Comparison of ENCODE assay signal across 17 cellular contexts in genomic region chr5:147539053-147539452, GRCh38. TPM values are rescaled to one million over a fixed set of nuclear protein-coding genes. Genes with fewer than 3 reads are reported as not detected.
DNase-seq lines count a peak whose midpoint lies in the region; ATAC-seq and TF ChIP-seq lines count a peak whose summit lies in the region.
"Had no signal": no experiment of that assay in that cellular context is flagged by ENCODE, and none has a peak within 500 bp of the region (broad histone marks: within the 10 kb centered on the region; RNA-seq: fewer than 3 reads in every experiment).

No MANE protein-coding gene starts in this region.

- intact Hi-C loops in MCF 10A (cut with micrococcal nuclease) (no loop called here), breast epithelium (cut with DNase I; ENCODE audit: low total_unique reads) (loop anchor here (10.0 kb wide), 1 partner anchor 1236 kb away; no protein-coding TSS in a partner anchor), heart left ventricle (cut with DNase I) (no loop called here)

- CTCF ChIA-PET in MCF 10A (lab: Yijun Ruan, JAX) = interaction anchor here (0.6 to 4.2 kb wide), 7 partner anchors 10 to 74 kb away, joined by 3 to 30 read pairs (median 4); partner anchors contain the start of gene DPYSL3

- POLR2A ChIA-PET in MCF 10A (lab: Yijun Ruan, JAX) = no interaction called here

- H3K9me3 ChIP-seq in breast epithelium (no peaks in the 10 kb centered on the region), adipocyte (ENCODE audit: control insufficient read depth, low read length) (no peaks in the 10 kb centered on the region), heart left ventricle (no peaks in the 10 kb centered on the region)
- H3K9me3 ChIP-seq: testis had no signal

- no peak overlapping the region for H3K27ac Mint-ChIP-seq in MCF 10A (ENCODE audit: low read depth, unreplicated experiment)
- no peak overlapping the region for H3K27ac Mint-ChIP-seq in natural killer cell treated with Interleukin-12 subunit alpha and Interleukin-12 subunit beta and Interleukin-15 and Interleukin-18, amount 100 ng/mL, for 72 hours
- H3K27ac Mint-ChIP-seq: activated naive CD8-positive, alpha-beta T cell treated with anti-CD3 and anti-CD28 coated beads for 36 hours had no signal

- no peak for TF ChIP-seq POLR2A in breast epithelium (IDR thresholded peaks at IDR 0.05)
- no peak for TF ChIP-seq POLR2A in heart left ventricle (IDR thresholded peaks at IDR 0.05)

- no peaks in the 10 kb centered on the region for H3K9me3 Mint-ChIP-seq in MCF 10A (ENCODE audit: unreplicated experiment)
- peaks cover 3% of the 10 kb centered on the region for H3K9me3 Mint-ChIP-seq in natural killer cell treated with Interleukin-12 subunit alpha and Interleukin-12 subunit beta and Interleukin-15 and Interleukin-18, amount 100 ng/mL, for 72 hours
- H3K9me3 Mint-ChIP-seq: activated naive CD8-positive, alpha-beta T cell treated with anti-CD3 and anti-CD28 coated beads for 36 hours; activated T-cell treated with anti-CD3 and anti-CD28 coated beads, Interleukin-2, amount 50 U/mL, for 4 hours; nephron progenitor cell had no signal

- peaks cover 37% of the 10 kb centered on the region for H3K4me1 Mint-ChIP-seq in MCF 10A (ENCODE audit: insufficient read depth, unreplicated experiment)
- H3K4me1 Mint-ChIP-seq in natural killer cell treated with Interleukin-12 subunit alpha and Interleukin-12 subunit beta and Interleukin-15 and Interleukin-18, amount 100 ng/mL, for 72 hours (ENCODE audit: low read depth in 2 of 2) = no peaks in the 10 kb centered on the region
- H3K4me1 Mint-ChIP-seq: activated naive CD8-positive, alpha-beta T cell treated with anti-CD3 and anti-CD28 coated beads for 36 hours had no signal

- H3K27me3 Mint-ChIP-seq in MCF 10A (ENCODE audit: insufficient read depth, unreplicated experiment) = no peaks in the 10 kb centered on the region
- peaks cover 15 to 23% of the 10 kb centered on the region in 2 donors for H3K27me3 Mint-ChIP-seq in natural killer cell treated with Interleukin-12 subunit alpha and Interleukin-12 subunit beta and Interleukin-15 and Interleukin-18, amount 100 ng/mL, for 72 hours

- H3K4me3 Mint-ChIP-seq in MCF 10A (ENCODE audit: unreplicated experiment) = no peak overlapping the region
- H3K4me3 Mint-ChIP-seq in natural killer cell treated with Interleukin-12 subunit alpha and Interleukin-12 subunit beta and Interleukin-15 and Interleukin-18, amount 100 ng/mL, for 72 hours = no peak overlapping the region
- H3K4me3 Mint-ChIP-seq: activated naive CD8-positive, alpha-beta T cell treated with anti-CD3 and anti-CD28 coated beads for 36 hours; activated T-cell treated with anti-CD3 and anti-CD28 coated beads, Interleukin-2, amount 50 U/mL, for 4 hours; nephron progenitor cell had no signal

- no peak for ATAC-seq in natural killer cell treated with Interleukin-12 subunit alpha and Interleukin-12 subunit beta and Interleukin-15 and Interleukin-18, amount 100 ng/mL, for 72 hours
- ATAC-seq in heart left ventricle = no peak
- ATAC-seq: activated T-cell treated with anti-CD3 and anti-CD28 coated beads, Interleukin-2, amount 50 U/mL, for 4 hours had no signal

- no peak for TF ChIP-seq CTCF in MCF 10A (IDR thresholded peaks at IDR 0.05; ENCODE audit: unreplicated experiment)
- TF ChIP-seq CTCF in breast epithelium (IDR thresholded peaks at IDR 0.05) = no peak
- TF ChIP-seq CTCF in foreskin fibroblast (IDR thresholded peaks at IDR 0.05; ENCODE audit: low read depth, low read length) = no peak
- TF ChIP-seq CTCF in heart left ventricle (IDR thresholded peaks at IDR 0.05) = no peak

- H3K9ac ChIP-seq in adipocyte (ENCODE audit: low read length) = no peak overlapping the region

- H3K27me3 ChIP-seq in breast epithelium (no peaks in the 10 kb centered on the region), adipocyte (replicated peaks; ENCODE audit: control insufficient read depth, insufficient read depth, low read length) (no peaks in the 10 kb centered on the region), heart left ventricle (no peaks in the 10 kb centered on the region)
- H3K27me3 ChIP-seq: testis had no signal

- no peaks in the 10 kb centered on the region for H3K36me3 Mint-ChIP-seq in MCF 10A (ENCODE audit: insufficient read depth, unreplicated experiment)
- no peaks in the 10 kb centered on the region for H3K36me3 Mint-ChIP-seq in natural killer cell treated with Interleukin-12 subunit alpha and Interleukin-12 subunit beta and Interleukin-15 and Interleukin-18, amount 100 ng/mL, for 72 hours
- H3K36me3 Mint-ChIP-seq: activated naive CD8-positive, alpha-beta T cell treated with anti-CD3 and anti-CD28 coated beads for 36 hours had no signal

- H3K4me3 ChIP-seq in breast epithelium = no peak overlapping the region
- H3K4me3 ChIP-seq in adipocyte (ENCODE audit: low read length) = no peak overlapping the region
- no peak overlapping the region for H3K4me3 ChIP-seq in foreskin fibroblast (ENCODE audit: low read depth in 1 of 2, low read length in 2 of 2)
- no peak overlapping the region for H3K4me3 ChIP-seq in heart left ventricle
- H3K4me3 ChIP-seq: testis had no signal

- H3K36me3 ChIP-seq in breast epithelium (no peaks in the 10 kb centered on the region), adipocyte (ENCODE audit: control insufficient read depth, insufficient read depth, low read length, severe bottlenecking) (no peaks in the 10 kb centered on the region), heart left ventricle (no peaks in the 10 kb centered on the region)

- 57 to 67% (median 64%) methylated on average over 1 of the region's 1 CpG for WGBS in heart left ventricle, 4 donors

- H3K27ac ChIP-seq in breast epithelium = no peak overlapping the region
- H3K27ac ChIP-seq in heart left ventricle = no peak overlapping the region
- H3K27ac ChIP-seq: testis had no signal

- H3K4me1 ChIP-seq in breast epithelium (no peaks in the 10 kb centered on the region), adipocyte (ENCODE audit: control insufficient read depth, insufficient read depth, low read length) (peaks cover 19% of the 10 kb centered on the region), heart left ventricle (peaks cover 0 to 3% (median 0%) of the 10 kb centered on the region in 12 donors)
- H3K4me1 ChIP-seq: testis had no signal

- peak; percentile 61 for DNase-seq in MCF 10A (ENCODE audit: unreplicated experiment)
- no peak for DNase-seq in breast epithelium (ENCODE audit: low spot score in 2 of 2)
- peak; percentile 69 for DNase-seq in adipocyte (ENCODE audit: low read depth)
- peak; percentile 42 to 73 for DNase-seq in foreskin fibroblast
- DNase-seq in natural killer cell treated with Interleukin-12 subunit alpha and Interleukin-12 subunit beta and Interleukin-15 and Interleukin-18, amount 100 ng/mL, for 72 hours (ENCODE audit: low spot score) = no peak
- no peak for DNase-seq in NCI-H69 (lab: John Stamatoyannopoulos, UW)
- DNase-seq in heart left ventricle = no peak
- DNase-seq in occipital lobe (lab: John Stamatoyannopoulos, UW) = no peak
- DNase-seq: activated CD4-positive, alpha-beta T cell treated with anti-CD3 and anti-CD28 coated beads, Interleukin-2, amount 50 U/mL, for 4 hours; activated naive CD8-positive, alpha-beta T cell treated with anti-CD3 and anti-CD28 coated beads for 36 hours; activated T-cell treated with anti-CD3 and anti-CD28 coated beads, Interleukin-2, amount 50 U/mL, for 4 hours; erythroblast; nephron progenitor cell; Right ventricle myocardium superior; stimulated activated CD4-positive, alpha-beta T cell treated with anti-CD3 and anti-CD28 coated beads, Interleukin-1b, Interleukin-23, amount 100 ng/mL, for 48 hours; T-helper 9 cell; testis had no signal

- no TSS peak for BruUV-seq in MCF 10A (replicated peaks; lab: Mats Ljungman, UMichigan)

RNA-seq across cellular contexts. Expression of gene DPYSL3, which starts 29.2 kb away (rescaled TPM):
- total RNA-seq in MCF 10A (2022) = 8.2 and 8.9 TPM in 2 replicates
- total RNA-seq in breast epithelium = 10 to 100 TPM; 34.4 to 73.1 (median 34.7) TPM
- total RNA-seq in natural killer cell treated with Interleukin-12 subunit alpha and Interleukin-12 subunit beta and Interleukin-15 and Interleukin-18, amount 100 ng/mL, for 72 hours = under 1 TPM in 1 of 2 donors, not detected in 1; 0.07 TPM
- total RNA-seq in heart left ventricle = 10 to 100 TPM; 13.7 to 54.7 (median 25.0) TPM
- polyA plus RNA-seq in heart left ventricle = 10 to 100 TPM in 1 of 2 donors, 1 to 10 TPM in 1; 7.9 to 20.6 TPM
- 977 TPM for total RNA-seq in occipital lobe

Comparison
In these comparisons a context has a peak if more than half of its experiments do, and no peak if none do; other contexts are left out.
1. DNase-seq: peak in MCF 10A (single experiment), adipocyte (single experiment) and foreskin fibroblast (2 of 2); none in breast epithelium (0 of 2), natural killer cell treated with Interleukin-12 subunit alpha and Interleukin-12 subunit beta and Interleukin-15 and Interleukin-18, amount 100 ng/mL, for 72 hours (single experiment), NCI-H69 (single experiment), heart left ventricle (0 of 5) and occipital lobe (single experiment).
2. RNA of gene DPYSL3, which starts 29.2 kb away (total RNA-seq): 977 TPM in occipital lobe (single experiment); 34.4 to 73.1 TPM in breast epithelium, 13.7 to 54.7 TPM in heart left ventricle, 8.2 to 8.9 TPM in MCF 10A and 0.07 TPM in natural killer cell treated with Interleukin-12 subunit alpha and Interleukin-12 subunit beta and Interleukin-15 and Interleukin-18, amount 100 ng/mL, for 72 hours; every median in the first group is over 10 times any median in the second.